16 cellular contexts compared by ENCODE assay signal in genomic region chr15:31309893-31310606, GRCh38. TPM values are rescaled to one million over a fixed set of nuclear protein-coding genes. Genes with fewer than 3 reads are reported as not detected.
DNase-seq lines count a peak whose midpoint lies in the region; ATAC-seq and TF ChIP-seq lines count a peak whose summit lies in the region.
"Had no signal": no experiment of that assay in that cellular context is flagged by ENCODE, and none has a peak within 500 bp of the region (broad histone marks: within the 10 kb centered on the region; RNA-seq: fewer than 3 reads in every experiment).

No MANE protein-coding gene starts in this region.

- no peaks in the 10 kb centered on the region for H3K9me3 ChIP-seq in KOPT-K1 (ENCODE audit: insufficient read depth, low read length, poor library complexity, severe bottlenecking)

- H3K4me3 Mint-ChIP-seq in activated CD8-positive, alpha-beta T cell treated with anti-CD3 and anti-CD28 coated beads, Interleukin-2, amount 10 ng/mL, durations not matched to agents 7 days and 5 days, result no peak overlapping the region
- H3K4me3 Mint-ChIP-seq in activated CD8-positive, alpha-beta T cell treated with anti-CD3 and anti-CD28 coated beads for 36 hours, result no peak overlapping the region
- no peak overlapping the region for H3K4me3 Mint-ChIP-seq in glutamatergic neuron (ENCODE audit: unreplicated experiment)

- CTCF ChIA-PET in activated CD8-positive, alpha-beta T cell treated with anti-CD3 and anti-CD28 coated beads, Interleukin-2, amount 10 ng/mL, durations not matched to agents 7 days and 5 days (lab: Charles Lee), result interaction anchor here (1.2 to 1.5 kb wide), 2 partner anchors 14 to 19 kb away, joined by 3 to 4 read pairs; no protein-coding TSS in a partner anchor
- CTCF ChIA-PET in activated CD8-positive, alpha-beta T cell treated with anti-CD3 and anti-CD28 coated beads for 36 hours (lab: Charles Lee), result interaction anchor here (0.9 kb wide), 2 partner anchors 13 to 23 kb away, joined by 3 read pairs; no protein-coding TSS in a partner anchor

- H3K36me3 Mint-ChIP-seq in activated CD8-positive, alpha-beta T cell treated with anti-CD3 and anti-CD28 coated beads, Interleukin-2, amount 10 ng/mL, durations not matched to agents 7 days and 5 days (ENCODE audit: low read depth), result peaks cover 2% of the 10 kb centered on the region
- H3K36me3 Mint-ChIP-seq in activated CD8-positive, alpha-beta T cell treated with anti-CD3 and anti-CD28 coated beads for 36 hours (ENCODE audit: low read depth), result no peaks in the 10 kb centered on the region
- H3K36me3 Mint-ChIP-seq in glutamatergic neuron (ENCODE audit: unreplicated experiment), result no peaks in the 10 kb centered on the region

- peaks cover 6% of the 10 kb centered on the region for H3K9me3 Mint-ChIP-seq in activated CD8-positive, alpha-beta T cell treated with anti-CD3 and anti-CD28 coated beads, Interleukin-2, amount 10 ng/mL, durations not matched to agents 7 days and 5 days (ENCODE audit: insufficient read depth)
- peaks cover 5% of the 10 kb centered on the region for H3K9me3 Mint-ChIP-seq in activated CD8-positive, alpha-beta T cell treated with anti-CD3 and anti-CD28 coated beads for 36 hours
- peaks cover 18% of the 10 kb centered on the region for H3K9me3 Mint-ChIP-seq in glutamatergic neuron (ENCODE audit: unreplicated experiment)

- POLR2A ChIA-PET in activated CD8-positive, alpha-beta T cell treated with anti-CD3 and anti-CD28 coated beads, Interleukin-2, amount 10 ng/mL, durations not matched to agents 7 days and 5 days (lab: Charles Lee), result interaction anchor here (1.0 to 1.2 kb wide), 2 partner anchors 15 to 46 kb away, joined by 3 to 4 read pairs; no protein-coding TSS in a partner anchor
- POLR2A ChIA-PET in activated CD8-positive, alpha-beta T cell treated with anti-CD3 and anti-CD28 coated beads for 36 hours (lab: Charles Lee), result interaction anchor here (0.7 kb wide), 1 partner anchor 47 kb away, joined by 4 read pairs; no protein-coding TSS in a partner anchor

- peaks cover 7% of the 10 kb centered on the region for H3K27me3 Mint-ChIP-seq in activated CD8-positive, alpha-beta T cell treated with anti-CD3 and anti-CD28 coated beads, Interleukin-2, amount 10 ng/mL, durations not matched to agents 7 days and 5 days (ENCODE audit: low read depth)
- H3K27me3 Mint-ChIP-seq in activated CD8-positive, alpha-beta T cell treated with anti-CD3 and anti-CD28 coated beads for 36 hours, result no peaks in the 10 kb centered on the region
- H3K27me3 Mint-ChIP-seq in glutamatergic neuron (ENCODE audit: unreplicated experiment), result peaks cover 20% of the 10 kb centered on the region

- ATAC-seq in activated CD8-positive, alpha-beta T cell treated with anti-CD3 and anti-CD28 coated beads, Interleukin-2, amount 10 ng/mL, durations not matched to agents 7 days and 5 days, result no peak
- no peak for ATAC-seq in activated CD8-positive, alpha-beta T cell treated with anti-CD3 and anti-CD28 coated beads for 36 hours
- ATAC-seq in HG03025 (IDR thresholded peaks at IDR 0.05; ENCODE audit: low FRiP score, unreplicated experiment) (no peak), foreskin keratinocyte (no peak), SK-N-SH treated with all-trans-retinoic acid at 6 μM for 48 hours (no peak)
- ATAC-seq: GM12878 had no signal

- H3K36me3 ChIP-seq in KOPT-K1 (ENCODE audit: insufficient read depth, low read length), result no peaks in the 10 kb centered on the region

- no peaks in the 10 kb centered on the region for H3K4me1 ChIP-seq in foreskin keratinocyte

- H3K27ac Mint-ChIP-seq in activated CD8-positive, alpha-beta T cell treated with anti-CD3 and anti-CD28 coated beads, Interleukin-2, amount 10 ng/mL, durations not matched to agents 7 days and 5 days, result no peak overlapping the region
- no peak overlapping the region for H3K27ac Mint-ChIP-seq in activated CD8-positive, alpha-beta T cell treated with anti-CD3 and anti-CD28 coated beads for 36 hours
- peak overlapping the region; percentile 62 for H3K27ac Mint-ChIP-seq in glutamatergic neuron (ENCODE audit: unreplicated experiment)

- intact Hi-C loops in activated CD8-positive, alpha-beta T cell treated with anti-CD3 and anti-CD28 coated beads for 36 hours (cut with micrococcal nuclease), result no loop called here

- peaks cover 32% of the 10 kb centered on the region for H3K27me3 ChIP-seq in foreskin keratinocyte

- peaks cover 32% of the 10 kb centered on the region for H3K4me1 Mint-ChIP-seq in activated CD8-positive, alpha-beta T cell treated with anti-CD3 and anti-CD28 coated beads, Interleukin-2, amount 10 ng/mL, durations not matched to agents 7 days and 5 days (ENCODE audit: low read depth)
- H3K4me1 Mint-ChIP-seq in activated CD8-positive, alpha-beta T cell treated with anti-CD3 and anti-CD28 coated beads for 36 hours (ENCODE audit: low read depth), result peaks cover 26% of the 10 kb centered on the region
- H3K4me1 Mint-ChIP-seq in glutamatergic neuron (ENCODE audit: low read depth, unreplicated experiment), result peaks cover 25% of the 10 kb centered on the region

- DNase-seq in activated CD8-positive, alpha-beta T cell treated with anti-CD3 and anti-CD28 coated beads, Interleukin-2, amount 10 ng/mL, durations not matched to agents 7 days and 5 days, result peak; percentile 9
- DNase-seq in activated CD8-positive, alpha-beta T cell treated with anti-CD3 and anti-CD28 coated beads for 36 hours, result no peak
- no peak for DNase-seq in glutamatergic neuron
- peak; percentile 12 for DNase-seq in stimulated activated CD8-positive, alpha-beta memory T cell treated with anti-CD3 and anti-CD28 coated beads, Interleukin-4, amount 100 ng/mL, for 48 hours
- no peak for DNase-seq in foreskin keratinocyte
- DNase-seq: GM23248, NCI-H146, NCI-H2107, NCI-H226, NCI-H526 had no signal

- TF ChIP-seq CTCF in activated CD8-positive, alpha-beta T cell treated with anti-CD3 and anti-CD28 coated beads for 36 hours (IDR thresholded peaks at IDR 0.05), result no peak
- TF ChIP-seq CTCF in glutamatergic neuron (IDR thresholded peaks at IDR 0.05; ENCODE audit: partially characterized antibody, unreplicated experiment), result no peak
- TF ChIP-seq CTCF in foreskin keratinocyte (conservative IDR thresholded peaks at IDR 0.05), result no peak

- peak overlapping the region; percentile 24 for H3K27ac ChIP-seq in KOPT-K1 (ENCODE audit: low read depth, low read length, poor library complexity, severe bottlenecking)
- no peak overlapping the region for H3K27ac ChIP-seq in foreskin keratinocyte
- H3K27ac ChIP-seq: GM23248, HL-60, RWPE1 had no signal

TF ChIP-seq in SK-N-SH treated with all-trans-retinoic acid at 6 μM for 48 hours, 23 proteins besides CTCF, POLR2A, EP300 and RAD21:
- TF ChIP-seq TSHZ2 (CRISPR knock-in tag; IDR thresholded peaks at IDR 0.05) (no peak), GLIS3 (CRISPR knock-in tag; IDR thresholded peaks at IDR 0.05) (no peak), RARB (CRISPR knock-in tag; IDR thresholded peaks at IDR 0.05) (no peak), ZNF565 (CRISPR knock-in tag; conservative IDR thresholded peaks at IDR 0.05; ENCODE audit: low read depth) (no peak), ARNTL (CRISPR knock-in tag; IDR thresholded peaks at IDR 0.05; ENCODE audit: borderline replicate concordance, low read depth) (no peak), ZFP30 (CRISPR knock-in tag; IDR thresholded peaks at IDR 0.05) (no peak), ESRRG (CRISPR knock-in tag; IDR thresholded peaks at IDR 0.05) (no peak), SNAI2 (CRISPR knock-in tag; IDR thresholded peaks at IDR 0.05) (no peak), TOX (CRISPR knock-in tag; IDR thresholded peaks at IDR 0.05; ENCODE audit: borderline replicate concordance) (no peak), ZNF8 (CRISPR knock-in tag; IDR thresholded peaks at IDR 0.05) (no peak), ZFP3 (CRISPR knock-in tag; IDR thresholded peaks at IDR 0.05) (no peak), TCF4 (CRISPR knock-in tag; IDR thresholded peaks at IDR 0.05; ENCODE audit: borderline replicate concordance) (no peak)

RNA-seq across cellular contexts. Expression of gene KLF13, which starts 16.6 kb away (rescaled TPM):
- 100 to 1,000 TPM; 214 to 215 TPM for total RNA-seq in activated CD8-positive, alpha-beta T cell treated with anti-CD3 and anti-CD28 coated beads, Interleukin-2, amount 10 ng/mL, durations not matched to agents 7 days and 5 days
- total RNA-seq in activated CD8-positive, alpha-beta T cell treated with anti-CD3 and anti-CD28 coated beads for 36 hours, result 100 to 1,000 TPM; 163 to 175 TPM
- total RNA-seq in glutamatergic neuron (ENCODE audit: unreplicated experiment) (141 TPM), foreskin keratinocyte (57.9 and 58.1 TPM in 2 replicates)
- polyA plus RNA-seq in foreskin keratinocyte, result 54.9 and 55.8 TPM in 2 replicates

Comparison
In these comparisons a context has a peak if more than half of its experiments do, and no peak if none do; other contexts are left out.
1. DNase-seq: peak in activated CD8-positive, alpha-beta T cell treated with anti-CD3 and anti-CD28 coated beads, Interleukin-2, amount 10 ng/mL, durations not matched to agents 7 days and 5 days (single experiment) and stimulated activated CD8-positive, alpha-beta memory T cell treated with anti-CD3 and anti-CD28 coated beads, Interleukin-4, amount 100 ng/mL, for 48 hours (single experiment); none in activated CD8-positive, alpha-beta T cell treated with anti-CD3 and anti-CD28 coated beads for 36 hours (single experiment), glutamatergic neuron (single experiment) and foreskin keratinocyte (0 of 2).